Comparison of ENCODE assay signal across 23 cellular contexts in genomic region chr5:29122306-29122705, GRCh38.
DNase-seq lines count a peak whose midpoint lies in the region; ATAC-seq, FAIRE-seq and TF ChIP-seq lines count a peak whose summit lies in the region.
"Had no signal": no experiment of that assay in that cellular context is flagged by ENCODE, and none has a peak within 500 bp of the region (broad histone marks: within the 10 kb centered on the region; RNA-seq: fewer than 3 reads in every experiment).

No MANE protein-coding gene starts in this region.

- peak; percentile 5 for DNase-seq in MG63
- DNase-seq in NCI-H82 treated with DMSO at 0.1 percent for 48 hours (lab: John Stamatoyannopoulos, UW; ENCODE audit: unreplicated experiment), result peak; percentile 19
- no peak for DNase-seq in bronchial epithelial cell (ENCODE audit: low read depth)
- no peak for DNase-seq in NCI-H1048 (lab: John Stamatoyannopoulos, UW)
- no peak for DNase-seq in DMS 273 (lab: John Stamatoyannopoulos, UW; ENCODE audit: unreplicated experiment)
- DNase-seq: CD4-positive, alpha-beta T cell; COR-L47; Kasumi-1; MM.1S; NCI-H1092 treated with DMSO at 0.1 percent for 48 hours; NCI-H2029 treated with DMSO at 0.1 percent for 48 hours; NCI-H446; NCI-H526; NK-92 treated with Interleukin-12 subunit alpha and Interleukin-12 subunit beta, amount 100 ng/mL, for 24 hours; Peyer's patch; SJCRH30; T-helper 1 cell had no signal

- no peak overlapping the region for H3K4me3 Mint-ChIP-seq in stimulated activated memory B cell treated with anti-CD40 and anti-IgM and Interleukin-4, amounts not matched to agents 10 μg/mL and 1 μg/mL and 100 μg/mL, for 72 hours
- H3K4me3 Mint-ChIP-seq: CD4-positive, alpha-beta T cell had no signal

- TF ChIP-seq CTCF in bronchial epithelial cell (IDR thresholded peaks at IDR 0.05; ENCODE audit: insufficient read depth, low read length, severe bottlenecking), result no peak

- peak; percentile 12 for ATAC-seq in stimulated activated memory B cell treated with anti-CD40 and anti-IgM and Interleukin-4, amounts not matched to agents 10 μg/mL and 1 μg/mL and 100 μg/mL, for 72 hours
- no peak for ATAC-seq in GM21367 (IDR thresholded peaks at IDR 0.05; ENCODE audit: unreplicated experiment)

- no peaks in the 10 kb centered on the region for H3K27me3 Mint-ChIP-seq in stimulated activated memory B cell treated with anti-CD40 and anti-IgM and Interleukin-4, amounts not matched to agents 10 μg/mL and 1 μg/mL and 100 μg/mL, for 72 hours
- H3K27me3 Mint-ChIP-seq: CD4-positive, alpha-beta T cell had no signal

- no peaks in the 10 kb centered on the region for H3K36me3 ChIP-seq in MG63
- H3K36me3 ChIP-seq in bronchial epithelial cell (ENCODE audit: control insufficient read depth, insufficient read depth, low read length), result no peaks in the 10 kb centered on the region
- H3K36me3 ChIP-seq: HAP-1, Peyer's patch, SJCRH30 had no signal

- peaks cover 6% of the 10 kb centered on the region for H3K9me3 Mint-ChIP-seq in stimulated activated memory B cell treated with anti-CD40 and anti-IgM and Interleukin-4, amounts not matched to agents 10 μg/mL and 1 μg/mL and 100 μg/mL, for 72 hours

- H3K36me3 Mint-ChIP-seq in stimulated activated memory B cell treated with anti-CD40 and anti-IgM and Interleukin-4, amounts not matched to agents 10 μg/mL and 1 μg/mL and 100 μg/mL, for 72 hours, result no peaks in the 10 kb centered on the region

- FAIRE-seq in bronchial epithelial cell (lab: Jason Lieb, UNC), result peak; percentile 40
- FAIRE-seq: G401.6, GM18507, GM19239 had no signal

- H3K4me1 Mint-ChIP-seq in stimulated activated memory B cell treated with anti-CD40 and anti-IgM and Interleukin-4, amounts not matched to agents 10 μg/mL and 1 μg/mL and 100 μg/mL, for 72 hours, result no peaks in the 10 kb centered on the region

- H3K27ac Mint-ChIP-seq in stimulated activated memory B cell treated with anti-CD40 and anti-IgM and Interleukin-4, amounts not matched to agents 10 μg/mL and 1 μg/mL and 100 μg/mL, for 72 hours, result no peak overlapping the region
- H3K27ac Mint-ChIP-seq: CD4-positive, alpha-beta T cell had no signal

- no peak overlapping the region for H3K4me3 ChIP-seq in MG63
- H3K4me3 ChIP-seq in bronchial epithelial cell (ENCODE audit: low read depth, low read length), result no peak overlapping the region
- H3K4me3 ChIP-seq: HAP-1, Peyer's patch, SJCRH30 had no signal

- no peaks in the 10 kb centered on the region for H3K27me3 ChIP-seq in MG63
- H3K27me3 ChIP-seq in bronchial epithelial cell (ENCODE audit: control insufficient read depth, insufficient read depth, low read length), result no peaks in the 10 kb centered on the region
- H3K27me3 ChIP-seq: Peyer's patch, SJCRH30 had no signal

- H3K9me3 ChIP-seq in MG63, result no peaks in the 10 kb centered on the region
- H3K9me3 ChIP-seq: HAP-1, Peyer's patch, SJCRH30 had no signal

Comparison
In these comparisons a context has a peak if more than half of its experiments do, and no peak if none do; other contexts are left out.
1. DNase-seq: peak in MG63 (single experiment) and NCI-H82 treated with DMSO at 0.1 percent for 48 hours (single experiment); none in bronchial epithelial cell (single experiment), NCI-H1048 (single experiment) and DMS 273 (single experiment).